1 cellular context compared by ENCODE assay signal in genomic region chrX:14028473-14028872, GRCh38.
TF ChIP-seq lines count a peak whose summit lies in the region.

No MANE protein-coding gene starts in this region.

TF ChIP-seq in GM12878, 131 proteins besides CTCF, POLR2A, EP300 and RAD21 (continued from another document):
- peak; percentile 28; the same call in 1 of the 2 replicates for TF ChIP-seq RELB (IDR thresholded peaks at IDR 0.05; ENCODE audit: low read depth)
- peak; percentile 73 for TF ChIP-seq JUNB (IDR thresholded peaks at IDR 0.05)
- no peak for TF ChIP-seq TCF12 (IDR thresholded peaks at IDR 0.05; ENCODE audit: low read depth, low read length)
- no peak for TF ChIP-seq IRF3 (IDR thresholded peaks at IDR 0.05)
- TF ChIP-seq ZZZ3 (IDR thresholded peaks at IDR 0.05; ENCODE audit: control insufficient read depth, insufficient read length, low read depth): no peak
- no peak for TF ChIP-seq ZBTB4 (CRISPR knock-in tag; IDR thresholded peaks at IDR 0.05)
- no peak for TF ChIP-seq SREBF1 (IDR thresholded peaks at IDR 0.05; ENCODE audit: low read length)
- peak; percentile 14; the same call in 1 of the 2 replicates for TF ChIP-seq CREM (IDR thresholded peaks at IDR 0.05; ENCODE audit: low read depth)
- no peak for TF ChIP-seq ZNF622 (IDR thresholded peaks at IDR 0.05)
- no peak for TF ChIP-seq KAT2A (conservative IDR thresholded peaks at IDR 0.05; ENCODE audit: control insufficient read depth, low read depth, low read length)
- 0 out of 2 replicates have a peak, but pooled peaks have one; percentile 9 for TF ChIP-seq GABPA (IDR thresholded peaks at IDR 0.05; ENCODE audit: low read depth)
- 0 out of 2 replicates have a peak, but pooled peaks have one; percentile 16 for TF ChIP-seq MLLT1 (IDR thresholded peaks at IDR 0.05)
- TF ChIP-seq ATF2 (IDR thresholded peaks at IDR 0.05; ENCODE audit: low read length): 0 out of 2 replicates have a peak, but pooled peaks have one; percentile 38
- no peak for TF ChIP-seq HSF1 (IDR thresholded peaks at IDR 0.05; ENCODE audit: low read depth, low read length)
- TF ChIP-seq HDAC2 (IDR thresholded peaks at IDR 0.05): no peak
TF ChIP-seq in GM12878: peak in this region for 10.
